23 cellular contexts compared by ENCODE assay signal in the genomic region with DNA sequence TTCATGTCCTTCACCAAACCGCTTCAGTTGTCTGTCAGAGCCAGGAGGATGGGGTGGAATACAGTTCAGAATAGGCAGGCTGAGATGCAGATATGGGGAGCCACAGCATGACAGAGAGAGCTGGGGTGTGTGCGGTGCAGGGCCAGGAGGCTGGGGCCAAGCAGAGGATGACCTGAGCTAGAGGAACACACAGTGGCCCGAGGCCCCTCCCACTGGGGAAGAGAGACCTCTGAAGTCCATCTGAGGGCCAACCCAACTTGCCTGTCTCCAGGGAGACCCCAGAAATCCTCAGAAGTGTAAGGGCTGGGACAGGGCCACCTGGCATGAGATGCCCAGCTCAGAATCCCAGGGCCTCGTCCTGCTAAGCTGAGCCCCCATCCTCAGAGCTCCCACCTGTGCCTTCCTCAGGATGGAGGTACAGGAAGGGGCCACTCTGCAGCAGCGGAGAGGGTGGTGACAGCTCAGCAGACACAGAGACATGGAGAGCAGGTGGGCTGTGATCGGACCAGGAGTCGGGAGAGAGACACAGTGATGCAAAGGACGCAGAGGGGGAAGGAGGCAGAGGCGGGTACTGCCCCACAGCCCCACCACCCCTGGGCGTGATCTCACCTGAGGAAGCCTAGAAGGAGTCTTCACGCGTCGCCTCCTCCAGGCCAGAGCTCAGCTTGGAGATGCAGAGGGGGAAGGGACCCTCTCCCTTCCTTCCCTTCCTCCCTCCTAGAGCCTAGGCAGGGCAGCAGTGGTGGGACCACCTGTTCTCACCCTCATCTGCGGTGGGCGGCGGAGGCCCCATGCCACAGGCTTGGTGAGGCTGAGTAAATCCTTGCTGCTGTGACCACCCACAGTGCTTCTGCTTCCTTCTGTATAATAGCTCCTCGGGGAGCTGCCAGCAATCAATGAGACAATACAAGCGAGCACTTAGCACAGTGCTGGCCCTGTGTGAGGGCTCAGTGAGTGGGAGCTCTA. TPM values are rescaled to one million over a fixed set of nuclear protein-coding genes. Genes with fewer than 3 reads are reported as not detected.
DNase-seq lines count a peak whose midpoint lies in the region; ATAC-seq and TF ChIP-seq lines count a peak whose summit lies in the region.
"Had no signal": no experiment of that assay in that cellular context is flagged by ENCODE, and none has a peak within 500 bp of the region (broad histone marks: within the 10 kb centered on the region; RNA-seq: fewer than 3 reads in every experiment).

No MANE protein-coding gene starts in this region.

- H3K4me2 ChIP-seq in BLaER1: peak overlapping the region; percentile 91

- H3K9me3 ChIP-seq in BLaER1: no peaks in the 10 kb centered on the region
- H3K9me3 ChIP-seq in HEK293 (ENCODE audit: control insufficient read depth, insufficient read depth, low read depth, low read length): no peaks in the 10 kb centered on the region
- H3K9me3 ChIP-seq: HAP-1 had no signal

- no peaks in the 10 kb centered on the region for H3K27me3 ChIP-seq in BLaER1
- H3K27me3 ChIP-seq in dorsolateral prefrontal cortex: no peaks in the 10 kb centered on the region

- DNase-seq in dorsolateral prefrontal cortex (peak in 2 of 10 donors; percentile 24 to 41), posterior vena cava (ENCODE audit: low spot score) (peak; percentile 62), DMS114 treated with DMSO at 0.1 percent for 48 hours (lab: John Stamatoyannopoulos, UW; ENCODE audit: unreplicated experiment) (no peak)
- no peak for DNase-seq in activated CD4-positive, alpha-beta T cell treated with anti-CD3 and anti-CD28 coated beads for 4 hours
- DNase-seq: activated naive CD4-positive, alpha-beta T cell treated with anti-CD3 and anti-CD28 coated beads for 36 hours; activated T-cell treated with anti-CD3 and anti-CD28 coated beads, Interleukin-2, amount 50 U/mL, for 4 hours; amygdala; CD8-positive, alpha-beta T cell; dermis blood vessel endothelial cell; immature natural killer cell; KBM-7; left ventricle myocardium superior; NCI-H2029; stimulated activated CD4-positive, alpha-beta T cell treated with anti-CD3 and anti-CD28 coated beads, Interleukin-1b, Interleukin-23, amount 100 ng/mL, for 48 hours; WERI-Rb-1 had no signal

- no peak overlapping the region for H3K9ac ChIP-seq in BLaER1

- intact Hi-C loops in dorsolateral prefrontal cortex (cut with DNase I) (no loop called here), posterior vena cava (cut with DNase I) (no loop called here)

- peaks cover 71% of the 10 kb centered on the region for H3K4me1 ChIP-seq in BLaER1
- peaks cover 8% of the 10 kb centered on the region for H3K4me1 ChIP-seq in HEK293 (ENCODE audit: control insufficient read depth, insufficient read depth, low read length)

- ATAC-seq in GM19351 (IDR thresholded peaks at IDR 0.05; ENCODE audit: unreplicated experiment): no peak
- no peak for ATAC-seq in GM21619 (IDR thresholded peaks at IDR 0.05; ENCODE audit: unreplicated experiment)
- ATAC-seq: activated T-cell treated with anti-CD3 and anti-CD28 coated beads, Interleukin-2, amount 50 U/mL, for 4 hours; CD8-positive, alpha-beta T cell; left ventricle myocardium superior; stimulated activated memory B cell treated with anti-CD40 and anti-IgM and Interleukin-4, amounts not matched to agents 10 μg/mL and 1 μg/mL and 100 μg/mL, for 72 hours had no signal

- POLR2A ChIA-PET in HEK293 (lab: Yijun Ruan, JAX): no interaction called here

- no peak for TF ChIP-seq CTCF in HEK293 (tag by site-specific recombination; IDR thresholded peaks at IDR 0.05)
- TF ChIP-seq CTCF in dorsolateral prefrontal cortex (IDR thresholded peaks at IDR 0.05 in 54 of 56, conservative IDR thresholded peaks at IDR 0.05 in 2 of 56; ENCODE audit: low read depth in 1 of 56, partially characterized antibody in 56 of 56): no peak

- peak overlapping the region; percentile 14; the same call in 1 of the 2 replicates for H3K27ac ChIP-seq in BLaER1
- H3K27ac ChIP-seq in HEK293 (ENCODE audit: extremely low read depth, low read depth, low read length): no peak overlapping the region
- peak overlapping the region in 31 of 59 donors; percentile 1 to 71 (median 34) for H3K27ac ChIP-seq in dorsolateral prefrontal cortex
- H3K27ac ChIP-seq: cardiac muscle cell, SK-N-MC, WERI-Rb-1 had no signal

- no peak overlapping the region for H3K4me3 ChIP-seq in BLaER1
- H3K4me3 ChIP-seq in HEK293 (ENCODE audit: low read depth, low read length): no peak overlapping the region
- H3K4me3 ChIP-seq in dorsolateral prefrontal cortex: no peak overlapping the region
- H3K4me3 ChIP-seq: cardiac muscle cell, HAP-1, SK-N-MC had no signal

- H3K36me3 ChIP-seq in BLaER1: no peaks in the 10 kb centered on the region
- no peaks in the 10 kb centered on the region for H3K36me3 ChIP-seq in HEK293 (ENCODE audit: control insufficient read depth in 2 of 2, insufficient read depth in 1 of 2, low read length in 2 of 2)
- H3K36me3 ChIP-seq: cardiac muscle cell, HAP-1, WERI-Rb-1 had no signal

- no peaks in the 10 kb centered on the region for H4K20me1 ChIP-seq in BLaER1

- CTCF ChIA-PET in HEK293 (lab: Yijun Ruan, JAX): interaction anchor here (0.9 to 4.7 kb wide), 9 partner anchors 7 to 69 kb away, joined by 3 to 47 read pairs (median 4); no protein-coding TSS in a partner anchor

TF ChIP-seq in HEK293, 187 proteins besides CTCF, POLR2A, EP300 and RAD21:
- no peak for TF ChIP-seq HIC1 (tag by site-specific recombination; IDR thresholded peaks at IDR 0.05)
- peak; percentile 98 for TF ChIP-seq ZIC2 (tag by site-specific recombination; IDR thresholded peaks at IDR 0.05)
- TF ChIP-seq EGR2 (tag by site-specific recombination; IDR thresholded peaks at IDR 0.05; ENCODE audit: low read depth): peak; percentile 52; the same call in 1 of the 2 replicates
- TF ChIP-seq ZNF140 (tag by site-specific recombination; IDR thresholded peaks at IDR 0.05): no peak
- TF ChIP-seq OSR2 (tag by site-specific recombination; IDR thresholded peaks at IDR 0.05): peak; percentile 65
- peak; percentile 67 for TF ChIP-seq ZFHX2 (tag by site-specific recombination; conservative IDR thresholded peaks at IDR 0.05)

RNA-seq across cellular contexts. Expression of gene TUB, which starts 9.1 kb away (rescaled TPM):
- total RNA-seq in dorsolateral prefrontal cortex (100 to 1,000 TPM in 2 of 120 experiments, 10 to 100 TPM in 118; 24.6 to 104 (median 74.6) TPM), posterior vena cava (10 to 100 TPM in 1 of 2 donors, 1 to 10 TPM in 1; 7.0 to 12.5 TPM)
- total RNA-seq: CD8-positive, alpha-beta T cell had no signal
